Comparison of ENCODE assay signal across 11 cellular contexts in the genomic region with DNA sequence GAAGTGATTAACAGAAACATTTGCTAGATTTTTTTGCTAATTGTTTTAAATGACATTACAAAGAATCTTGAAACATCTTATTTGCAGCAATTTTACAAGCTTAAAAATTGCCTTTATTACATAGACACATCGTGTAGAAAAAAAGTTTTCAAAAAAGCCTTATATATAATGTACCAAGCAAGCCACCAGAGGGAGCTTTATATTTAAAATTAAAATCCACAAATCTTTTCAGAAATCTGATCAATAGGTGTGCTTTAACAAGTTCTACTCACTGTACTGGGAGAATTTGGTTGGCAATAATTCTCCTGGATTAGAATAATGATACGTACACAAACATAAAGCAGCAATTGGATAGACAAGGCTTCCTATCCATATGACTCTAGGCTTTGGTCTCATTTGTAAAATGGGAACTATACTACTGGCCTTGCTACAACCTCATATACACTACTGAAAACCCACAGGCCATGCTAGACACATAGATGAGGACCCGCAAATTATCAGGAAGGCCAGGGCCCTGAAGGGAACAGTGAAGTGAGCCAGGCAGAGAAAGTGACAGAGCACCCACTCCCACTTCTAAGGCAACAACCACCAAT. TPM values are rescaled to one million over a fixed set of nuclear protein-coding genes. Genes with fewer than 3 reads are reported as not detected.
DNase-seq lines count a peak whose midpoint lies in the region; ATAC-seq and TF ChIP-seq lines count a peak whose summit lies in the region.
"Had no signal": no experiment of that assay in that cellular context is flagged by ENCODE, and none has a peak within 500 bp of the region (broad histone marks: within the 10 kb centered on the region; RNA-seq: fewer than 3 reads in every experiment).

No MANE protein-coding gene starts in this region.

- H2AK5ac ChIP-seq in H9 (ENCODE audit: insufficient read length, low read length) (no peak overlapping the region), mesenchymal stem cell (ENCODE audit: low read length, severe bottlenecking) (no peak overlapping the region)

- H2BK12ac ChIP-seq in H9 (ENCODE audit: insufficient read length, low read depth, low read length) (no peak overlapping the region), mesenchymal stem cell (ENCODE audit: low read length in 2 of 2) (no peak overlapping the region)

- H3K4me3 ChIP-seq in BJ (ENCODE audit: low read depth, low read length) (no peak overlapping the region), adipocyte (ENCODE audit: low read length) (no peak overlapping the region), mesenchymal stem cell (ENCODE audit: insufficient read depth in 1 of 2, low read depth in 1 of 2, low read length in 2 of 2) (no peak overlapping the region), suprapubic skin (no peak overlapping the region)

- TF ChIP-seq CTCF in BJ (IDR thresholded peaks at IDR 0.05; ENCODE audit: insufficient read depth, low read depth, low read length) (peak; percentile 30), H9 (conservative IDR thresholded peaks at IDR 0.05) (peak; percentile 62), suprapubic skin (IDR thresholded peaks at IDR 0.05) (no peak)

- H3K4me1 Mint-ChIP-seq in H9 (peaks cover 4 to 6% of the 10 kb centered on the region in 2 experiments), T-cell (peaks cover 43 to 53% (median 52%) of the 10 kb centered on the region in 3 donors)

- H3K56ac ChIP-seq in H9 (ENCODE audit: insufficient read length, low read depth, low read length), result no peak overlapping the region

- H2AFZ ChIP-seq in H9 (ENCODE audit: low read length) (no peak overlapping the region), mesenchymal stem cell (ENCODE audit: low read depth, low read length) (no peak overlapping the region)

- H3K27me3 Mint-ChIP-seq in H9 (ENCODE audit: low read depth) (no peaks in the 10 kb centered on the region; the same call in 1 of the 2 replicates), T-cell (no peaks in the 10 kb centered on the region)

- DNase-seq in BJ (ENCODE audit: low read depth) (no peak), H9 (no peak), adipocyte (ENCODE audit: low read depth) (peak; percentile 51), mesenchymal stem cell (peak; percentile 31), suprapubic skin (ENCODE audit: low spot score in 2 of 2) (no peak), T-cell (no peak)
- DNase-seq in activated naive CD4-positive, alpha-beta T cell treated with anti-CD3 and anti-CD28 coated beads, Interleukin-2, amount 50 U/mL, for 16 hours, result no peak
- DNase-seq: NCI-H510A treated with DMSO at 0.1 percent for 48 hours had no signal

- no peak overlapping the region for H3K9ac ChIP-seq in H9 (ENCODE audit: extremely low read depth, insufficient read length, low read length)
- H3K9ac ChIP-seq in adipocyte (ENCODE audit: low read length), result peak overlapping the region; percentile 13
- peak overlapping the region; percentile 98 for H3K9ac ChIP-seq in mesenchymal stem cell (ENCODE audit: low read length)

- no peak overlapping the region for H2BK15ac ChIP-seq in H9 (ENCODE audit: low read depth, low read length)
- H2BK15ac ChIP-seq in mesenchymal stem cell (ENCODE audit: low read depth, poor library complexity, severe bottlenecking), result no peak overlapping the region

- CTCF ChIA-PET in BJ (lab: Yijun Ruan, JAX) (interaction anchor here (0.7 to 4.7 kb wide), 6 partner anchors 9 to 301 kb away, joined by 3 to 26 read pairs (median 6); no protein-coding TSS in a partner anchor), T-cell (lab: Charles Lee) (interaction anchor here (0.8 to 1.1 kb wide), 2 partner anchors 10 to 127 kb away, joined by 5 read pairs; no protein-coding TSS in a partner anchor)

- no peak overlapping the region for H3K14ac ChIP-seq in H9 (ENCODE audit: insufficient read depth, low read length)
- H3K14ac ChIP-seq in mesenchymal stem cell (ENCODE audit: low read length in 2 of 2), result no peak overlapping the region

- POLR2A ChIA-PET in BJ (lab: Charles Lee), result interaction anchor here (0.6 kb wide), 1 partner anchor 1563 kb away, joined by 3 read pairs; no protein-coding TSS in a partner anchor
- POLR2A ChIA-PET in T-cell (lab: Charles Lee), result interaction anchor here in 1 of 2 donors (0.7 kb wide), 1 partner anchor 99 kb away, joined by 8 read pairs; no protein-coding TSS in a partner anchor

- H4K5ac ChIP-seq in H9 (ENCODE audit: insufficient read length, low read depth, low read length), result no peak overlapping the region

- no peak overlapping the region for H4K8ac ChIP-seq in H9 (replicated peaks; ENCODE audit: insufficient read length, low read depth, low read length)
- no peak overlapping the region for H4K8ac ChIP-seq in mesenchymal stem cell (ENCODE audit: low read length)

- ATAC-seq in T-cell (replicated peaks in 1 of 4) (no peak), HG02678 (IDR thresholded peaks at IDR 0.05; ENCODE audit: unreplicated experiment) (no peak)

- H3K27ac ChIP-seq in H9 (ENCODE audit: insufficient read length, low read depth, low read length) (no peak overlapping the region), mesenchymal stem cell (ENCODE audit: low read length, poor library complexity, severe bottlenecking) (no peak overlapping the region), suprapubic skin (no peak overlapping the region)

- no peaks in the 10 kb centered on the region for H3K9me3 Mint-ChIP-seq in H9
- peaks cover 0 to under 1% (median under 1%) of the 10 kb centered on the region in 3 donors for H3K9me3 Mint-ChIP-seq in T-cell

- H2BK120ac ChIP-seq in H9 (ENCODE audit: low read depth, low read length, poor library complexity, severe bottlenecking) (no peak overlapping the region), mesenchymal stem cell (ENCODE audit: low read depth, low read length) (no peak overlapping the region)

- H4K91ac ChIP-seq in H9 (ENCODE audit: insufficient read length, low read depth, low read length), result no peak overlapping the region
- H4K91ac ChIP-seq in mesenchymal stem cell (ENCODE audit: low read length), result no peak overlapping the region

- TF ChIP-seq POLR2A in suprapubic skin (IDR thresholded peaks at IDR 0.05), result no peak

- WGBS in H9 (ENCODE audit: extremely low coverage, insufficient read length, low lambda C conversion rate), result no CpG with 5 or more reads among the region's 3 CpGs
- 100% methylated on average over 2 of the region's 3 CpGs for WGBS in mesenchymal stem cell
- WGBS in suprapubic skin, result 55% methylated on average over 3 of the region's 3 CpGs

- H3K18ac ChIP-seq in H9 (ENCODE audit: insufficient read length, low read depth, low read length) (no peak overlapping the region), mesenchymal stem cell (ENCODE audit: low read depth in 1 of 2, low read length in 2 of 2) (no peak overlapping the region)

- H2BK5ac ChIP-seq in H9 (ENCODE audit: insufficient read length, low read length), result no peak overlapping the region
- no peak overlapping the region for H2BK5ac ChIP-seq in mesenchymal stem cell (ENCODE audit: low read depth, low read length, poor library complexity, severe bottlenecking)

- H3K23ac ChIP-seq in H9 (ENCODE audit: insufficient read length, low read depth, low read length) (no peak overlapping the region), mesenchymal stem cell (ENCODE audit: low read length in 2 of 2) (no peak overlapping the region)

- no peak for TF ChIP-seq EP300 in suprapubic skin (IDR thresholded peaks at IDR 0.05)

- no peak overlapping the region for H3T11ph ChIP-seq in H9 (ENCODE audit: low read length)

- H3K4me3 Mint-ChIP-seq in H9, result no peak overlapping the region
- no peak overlapping the region for H3K4me3 Mint-ChIP-seq in T-cell

- H3K9me3 ChIP-seq in H9 (ENCODE audit: control insufficient read depth, low read depth, low read length) (no peaks in the 10 kb centered on the region), adipocyte (ENCODE audit: control insufficient read depth, low read length) (no peaks in the 10 kb centered on the region), mesenchymal stem cell (ENCODE audit: control insufficient read depth, low read length) (no peaks in the 10 kb centered on the region), suprapubic skin (no peaks in the 10 kb centered on the region)

- H3K27me3 ChIP-seq in BJ (ENCODE audit: control insufficient read depth, insufficient read depth, low read length) (no peaks in the 10 kb centered on the region), H9 (ENCODE audit: insufficient read depth, low read length) (no peaks in the 10 kb centered on the region), adipocyte (replicated peaks; ENCODE audit: control insufficient read depth, insufficient read depth, low read length) (no peaks in the 10 kb centered on the region), mesenchymal stem cell (ENCODE audit: control insufficient read depth in 1 of 2, insufficient read depth in 1 of 2, low read length in 2 of 2) (no peaks in the 10 kb centered on the region), suprapubic skin (no peaks in the 10 kb centered on the region)

- H3K36me3 ChIP-seq in BJ (ENCODE audit: control insufficient read depth, insufficient read depth, low read length) (peaks cover 8% of the 10 kb centered on the region; the same call in 1 of the 2 replicates), adipocyte (ENCODE audit: control insufficient read depth, insufficient read depth, low read length, severe bottlenecking) (peaks cover 84% of the 10 kb centered on the region), mesenchymal stem cell (ENCODE audit: control insufficient read depth in 1 of 2, insufficient read depth in 2 of 2, low read depth in 1 of 2, low read length in 2 of 2) (peaks cover 25 to 88% of the 10 kb centered on the region in 2 experiments), suprapubic skin (peaks cover 70% of the 10 kb centered on the region)

- H3K23me2 ChIP-seq in H9 (ENCODE audit: insufficient read length, low read depth, low read length, poor library complexity, severe bottlenecking), result peaks cover 4% of the 10 kb centered on the region

- H3K79me1 ChIP-seq in H9 (ENCODE audit: insufficient read depth, low read depth, low read length, poor library complexity, severe bottlenecking) (no peaks in the 10 kb centered on the region), mesenchymal stem cell (replicated peaks; ENCODE audit: low read length, poor library complexity, severe bottlenecking) (peaks cover 8% of the 10 kb centered on the region)

- H2BK20ac ChIP-seq in H9 (ENCODE audit: low read depth, low read length, poor library complexity, severe bottlenecking), result no peak overlapping the region

- no peak overlapping the region for H3K27ac Mint-ChIP-seq in H9
- H3K27ac Mint-ChIP-seq in T-cell, result no peak overlapping the region

- peaks cover 8% of the 10 kb centered on the region; the same call in 1 of the 2 replicates for H3K79me2 ChIP-seq in H9 (ENCODE audit: insufficient read depth, low read length)

- H3K4me2 ChIP-seq in H9 (ENCODE audit: insufficient read depth, insufficient read length, low read length) (no peak overlapping the region), mesenchymal stem cell (ENCODE audit: low read length, poor library complexity, severe bottlenecking) (no peak overlapping the region)

- H3K4ac ChIP-seq in H9 (ENCODE audit: low read depth, low read length), result no peak overlapping the region
- H3K4ac ChIP-seq in mesenchymal stem cell (ENCODE audit: low read depth in 1 of 2, low read length in 2 of 2), result no peak overlapping the region

- no peaks in the 10 kb centered on the region for H4K20me1 ChIP-seq in H9 (ENCODE audit: control insufficient read depth, insufficient read depth, insufficient read length)

- H3K36me3 Mint-ChIP-seq in H9 (ENCODE audit: insufficient read depth in 1 of 3, low read depth in 3 of 3), result peaks cover 29 to 84% (median 75%) of the 10 kb centered on the region in 3 experiments; a peak in 6 of 7 replicates
- H3K36me3 Mint-ChIP-seq in T-cell, result peaks cover 59% of the 10 kb centered on the region

- H3K4me1 ChIP-seq in H9 (ENCODE audit: insufficient read depth, low read length) (peaks cover 2% of the 10 kb centered on the region; the same call in 1 of the 2 replicates), adipocyte (ENCODE audit: control insufficient read depth, insufficient read depth, low read length) (peaks cover 49% of the 10 kb centered on the region), mesenchymal stem cell (ENCODE audit: control insufficient read depth, insufficient read depth, low read depth, low read length) (no peaks in the 10 kb centered on the region), suprapubic skin (peaks cover 12% of the 10 kb centered on the region)

RNA-seq across cellular contexts. Expression of gene PSMB7, which starts 4.8 kb away (rescaled TPM):
- polyA plus RNA-seq in BJ (2011; rRNA removed), result 325 and 357 TPM in 2 replicates
- polyA minus RNA-seq in BJ (2011; rRNA and poly(A)+ RNA removed), result 95.6 and 125 TPM in 2 replicates
- total RNA-seq in H9 (2021), result 209 and 216 TPM in 2 replicates
- polyA plus RNA-seq in mesenchymal stem cell (2013, experiment 1 of 2), result 179 TPM
- 183 TPM for polyA plus RNA-seq in mesenchymal stem cell (2013, experiment 2 of 2)
- total RNA-seq in suprapubic skin, result 100 to 1,000 TPM; 125 to 226 (median 176) TPM
- total RNA-seq in T-cell, result 10 to 100 TPM; 62.6 to 75.8 (median 68.6) TPM

RNA-seq across cellular contexts. Expression of gene ADGRD2, which starts 39.8 kb away (rescaled TPM):
- not detected in 2 replicates for polyA plus RNA-seq in BJ (2011; rRNA removed)
- polyA minus RNA-seq in BJ (2011; rRNA and poly(A)+ RNA removed), result not detected in 2 replicates
- 1.2 and 1.5 TPM in 2 replicates for total RNA-seq in H9 (2021)
- not detected for polyA plus RNA-seq in mesenchymal stem cell (2013, experiment 1 of 2)
- not detected for polyA plus RNA-seq in mesenchymal stem cell (2013, experiment 2 of 2)
- 1 to 10 TPM in 1 of 4 donors, under 1 TPM in 1, not detected in 2; 0.31 to 7.7 TPM for total RNA-seq in suprapubic skin
- not detected for total RNA-seq in T-cell
- total RNA-seq: dermis microvascular lymphatic vessel endothelial cell, omental fat pad had no signal

Comparison
In these comparisons a context has a peak if more than half of its experiments do, and no peak if none do; other contexts are left out.
1. DNase-seq: peak in adipocyte (single experiment) and mesenchymal stem cell (single experiment); none in BJ (single experiment), H9 (single experiment), suprapubic skin (0 of 2), T-cell (0 of 34) and activated naive CD4-positive, alpha-beta T cell treated with anti-CD3 and anti-CD28 coated beads, Interleukin-2, amount 50 U/mL, for 16 hours (single experiment).
2. CTCF ChIP-seq: peak in BJ (single experiment) and H9 (single experiment); none in suprapubic skin (0 of 2).